In genomic region chr6:44489912-44490604, GRCh38 we compare ENCODE assay signal across 10 cellular contexts.
DNase-seq lines count a peak whose midpoint lies in the region; ATAC-seq and TF ChIP-seq lines count a peak whose summit lies in the region.
"Had no signal": no experiment of that assay in that cellular context is flagged by ENCODE, and none has a peak within 500 bp of the region (broad histone marks: within the 10 kb centered on the region; RNA-seq: fewer than 3 reads in every experiment).

No MANE protein-coding gene starts in this region.

- peak overlapping the region; percentile 13 for H3K27ac ChIP-seq in upper lobe of right lung

- H3K27me3 ChIP-seq in upper lobe of right lung: no peaks in the 10 kb centered on the region

- TF ChIP-seq CTCF in upper lobe of right lung (IDR thresholded peaks at IDR 0.05): no peak

- DNase-seq in NCI-H226 (peak; percentile 94), dedifferentiated amniotic fluid mesenchymal stem cell (ENCODE audit: extremely low spot score) (peak; percentile 95), medulla oblongata (ENCODE audit: extremely low spot score) (peak; percentile 64), upper lobe of right lung (no peak), NCI-H2029 (lab: John Stamatoyannopoulos, UW) (no peak), NCI-H1105 (lab: John Stamatoyannopoulos, UW) (no peak), globus pallidus (ENCODE audit: low spot score) (no peak)
- DNase-seq: foreskin melanocyte; stimulated activated CD4-positive, alpha-beta T cell treated with anti-CD3 and anti-CD28 coated beads, Interleukin-2, amount 100 ng/mL, for 48 hours had no signal

- no peaks in the 10 kb centered on the region for H3K4me1 ChIP-seq in upper lobe of right lung

- intact Hi-C loops in upper lobe of right lung (cut with DNase I): no loop called here

- ATAC-seq in upper lobe of right lung (peak; percentile 52), HG03457 (IDR thresholded peaks at IDR 0.05; ENCODE audit: unreplicated experiment) (no peak)

- no peaks in the 10 kb centered on the region for H3K9me3 ChIP-seq in upper lobe of right lung

- no peaks in the 10 kb centered on the region for H3K36me3 ChIP-seq in upper lobe of right lung

- H3K4me3 ChIP-seq in upper lobe of right lung: no peak overlapping the region

Comparison
In these comparisons a context has a peak if more than half of its experiments do, and no peak if none do; other contexts are left out.
1. DNase-seq: peak in NCI-H226 (single experiment), dedifferentiated amniotic fluid mesenchymal stem cell (single experiment) and medulla oblongata (single experiment); none in upper lobe of right lung (single experiment), NCI-H2029 (single experiment), NCI-H1105 (single experiment) and globus pallidus (single experiment).